ENCODE assay signal across 26 cellular contexts in the genomic region with DNA sequence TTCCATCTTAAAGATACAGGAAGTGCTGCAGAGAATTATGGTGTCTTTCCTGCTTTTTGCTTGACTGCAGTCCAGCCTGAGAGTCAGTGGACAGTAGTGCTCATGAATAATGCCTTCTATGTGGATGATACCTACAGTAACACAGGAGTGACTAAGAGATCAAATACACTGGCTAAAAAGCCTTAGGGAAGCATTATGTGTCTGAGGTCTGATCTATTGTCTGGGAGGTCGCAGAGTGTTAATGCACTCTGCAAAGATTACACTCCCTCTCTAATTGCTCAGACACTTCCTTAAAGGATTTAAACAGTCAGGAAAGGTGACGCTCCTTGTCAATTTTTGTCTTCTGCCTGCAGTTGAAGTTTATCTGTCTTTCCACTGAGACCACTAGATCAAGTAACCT.
A peak's percentile ranks its signal among the peaks of the same experiment; 100 is the strongest.
DNase-seq lines count a peak whose midpoint lies in the region; ATAC-seq and TF ChIP-seq lines count a peak whose summit lies in the region.
"Had no signal": no experiment of that assay in that cellular context is flagged by ENCODE, and none has a peak within 500 bp of the region (broad histone marks: within the 10 kb centered on the region; RNA-seq: fewer than 3 reads in every experiment).

No MANE protein-coding gene starts in this region.

- H3K4me3 Mint-ChIP-seq in glutamatergic neuron (ENCODE audit: unreplicated experiment) = no peak overlapping the region
- H3K4me3 Mint-ChIP-seq in nephron = peak overlapping the region in 2 of 3 experiments; percentile 9 to 14
- H3K4me3 Mint-ChIP-seq: activated CD4-positive, alpha-beta T cell treated with anti-CD3 and anti-CD28 coated beads, Interleukin-2, amount 10 ng/mL, durations not matched to agents 7 days and 5 days; CD8-positive, alpha-beta memory T cell; mesothelial cell of epicardium had no signal

- intact Hi-C loops in upper lobe of right lung (cut with DNase I) (no loop called here), psoas muscle (cut with DNase I) (no loop called here)

- H3K9me3 Mint-ChIP-seq in glutamatergic neuron (ENCODE audit: unreplicated experiment) (no peaks in the 10 kb centered on the region), nephron (peaks cover 3% of the 10 kb centered on the region)
- H3K9me3 Mint-ChIP-seq: activated CD4-positive, alpha-beta T cell treated with anti-CD3 and anti-CD28 coated beads, Interleukin-2, amount 10 ng/mL, durations not matched to agents 7 days and 5 days; activated naive CD4-positive, alpha-beta T cell treated with anti-CD3 and anti-CD28 coated beads, Interleukin-2, amount 50 U/mL, for 72 hours; CD8-positive, alpha-beta memory T cell had no signal

- H3K36me3 Mint-ChIP-seq in glutamatergic neuron (ENCODE audit: unreplicated experiment) = no peaks in the 10 kb centered on the region
- no peaks in the 10 kb centered on the region for H3K36me3 Mint-ChIP-seq in nephron (ENCODE audit: low read depth)
- H3K36me3 Mint-ChIP-seq: activated naive CD4-positive, alpha-beta T cell treated with anti-CD3 and anti-CD28 coated beads, Interleukin-2, amount 50 U/mL, for 72 hours; mesothelial cell of epicardium had no signal

- H3K27ac Mint-ChIP-seq in glutamatergic neuron (ENCODE audit: unreplicated experiment) (peak overlapping the region; percentile 14), nephron (peak overlapping the region; percentile 66 to 94 (median 80))
- H3K27ac Mint-ChIP-seq: activated CD4-positive, alpha-beta T cell treated with anti-CD3 and anti-CD28 coated beads, Interleukin-2, amount 10 ng/mL, durations not matched to agents 7 days and 5 days; activated naive CD4-positive, alpha-beta T cell treated with anti-CD3 and anti-CD28 coated beads, Interleukin-2, amount 50 U/mL, for 72 hours; mesothelial cell of epicardium had no signal

- H3K4me3 ChIP-seq in upper lobe of right lung = no peak overlapping the region
- no peak overlapping the region for H3K4me3 ChIP-seq in psoas muscle
- H3K4me3 ChIP-seq: gastroesophageal sphincter, GM12878, MG63, skin epidermis had no signal

- H3K9me3 ChIP-seq in upper lobe of right lung (no peaks in the 10 kb centered on the region), psoas muscle (peaks cover 2% of the 10 kb centered on the region)
- H3K9me3 ChIP-seq: MG63 had no signal

- H3K4me1 ChIP-seq in upper lobe of right lung (peaks cover 13% of the 10 kb centered on the region), psoas muscle (no peaks in the 10 kb centered on the region)

- no peak overlapping the region for H3K27ac ChIP-seq in upper lobe of right lung
- H3K27ac ChIP-seq in psoas muscle = no peak overlapping the region
- H3K27ac ChIP-seq: brain microvascular endothelial cell, gastroesophageal sphincter, HL-60, skin epidermis had no signal

- ATAC-seq in upper lobe of right lung = no peak
- ATAC-seq in psoas muscle = no peak
- ATAC-seq in HG02623 (IDR thresholded peaks at IDR 0.05; ENCODE audit: unreplicated experiment) = no peak
- ATAC-seq: activated naive CD4-positive, alpha-beta T cell treated with anti-CD3 and anti-CD28 coated beads, Interleukin-2, amount 50 U/mL, for 72 hours; gastroesophageal sphincter; GM12878; stimulated activated naive CD8-positive, alpha-beta T cell treated with anti-CD3 and anti-CD28 coated beads, Interleukin-15, Interleukin-2, amounts not matched to agents 100 U/mL and 50 U/mL, for 24 hours had no signal

- H3K27me3 ChIP-seq in upper lobe of right lung (no peaks in the 10 kb centered on the region), psoas muscle (ENCODE audit: insufficient read depth in 3 of 3, low read length in 2 of 3) (peaks cover 0 to 8% (median 0%) of the 10 kb centered on the region in 3 donors)
- H3K27me3 ChIP-seq: brain microvascular endothelial cell, gastroesophageal sphincter, MG63 had no signal

- H3K4me1 Mint-ChIP-seq in glutamatergic neuron (ENCODE audit: low read depth, unreplicated experiment) (peaks cover 44% of the 10 kb centered on the region), nephron (peaks cover 68% of the 10 kb centered on the region)
- H3K4me1 Mint-ChIP-seq: activated CD4-positive, alpha-beta T cell treated with anti-CD3 and anti-CD28 coated beads, Interleukin-2, amount 10 ng/mL, durations not matched to agents 7 days and 5 days; CD8-positive, alpha-beta memory T cell had no signal

- H3K36me3 ChIP-seq in upper lobe of right lung = no peaks in the 10 kb centered on the region
- H3K36me3 ChIP-seq in psoas muscle (ENCODE audit: insufficient read depth in 1 of 2, low read depth in 1 of 2) = no peaks in the 10 kb centered on the region
- H3K36me3 ChIP-seq: brain microvascular endothelial cell, gastroesophageal sphincter, MG63 had no signal

- no peaks in the 10 kb centered on the region for H3K27me3 Mint-ChIP-seq in glutamatergic neuron (ENCODE audit: unreplicated experiment)
- no peaks in the 10 kb centered on the region for H3K27me3 Mint-ChIP-seq in nephron (ENCODE audit: low read depth)
- H3K27me3 Mint-ChIP-seq: activated CD4-positive, alpha-beta T cell treated with anti-CD3 and anti-CD28 coated beads, Interleukin-2, amount 10 ng/mL, durations not matched to agents 7 days and 5 days; CD8-positive, alpha-beta memory T cell had no signal

- TF ChIP-seq CTCF in glutamatergic neuron (IDR thresholded peaks at IDR 0.05; ENCODE audit: partially characterized antibody, unreplicated experiment) = no peak
- TF ChIP-seq CTCF in nephron (IDR thresholded peaks at IDR 0.05; ENCODE audit: unreplicated experiment in 3 of 3) = no peak
- TF ChIP-seq CTCF in upper lobe of right lung (IDR thresholded peaks at IDR 0.05) = no peak
- TF ChIP-seq CTCF in psoas muscle (IDR thresholded peaks at IDR 0.05) = no peak

- DNase-seq in NCI-H146 treated with DMSO at 0.1 percent for 48 hours (lab: John Stamatoyannopoulos, UW; ENCODE audit: unreplicated experiment) (peak; percentile 30), NCI-H69 (lab: John Stamatoyannopoulos, UW) (peak; percentile 92), glutamatergic neuron (no peak), upper lobe of right lung (no peak), psoas muscle (no peak)
- DNase-seq in stimulated activated CD8-positive, alpha-beta memory T cell treated with anti-CD3 and anti-CD28 coated beads, Interleukin-4, amount 100 ng/mL, for 48 hours = no peak
- DNase-seq: activated CD4-positive, alpha-beta T cell treated with anti-CD3 and anti-CD28 coated beads, Interleukin-2, amount 10 ng/mL, durations not matched to agents 7 days and 5 days; activated effector memory CD4-positive, alpha-beta T cell treated with Interleukin-2 at 50 U/mL for 16 hours; amygdala; brain microvascular endothelial cell; CD8-positive, alpha-beta memory T cell; DMS 273 treated with DMSO at 0.1 percent for 48 hours; hypothalamus; KG1; MG63; NCI-H510A treated with DMSO at 0.1 percent for 48 hours; occipital lobe; stimulated activated naive CD8-positive, alpha-beta T cell treated with anti-CD3 and anti-CD28 coated beads, Interleukin-15, Interleukin-2, amounts not matched to agents 100 U/mL and 50 U/mL, for 24 hours had no signal

- WGBS in psoas muscle, 3 donors = 75 to 84% (median 78%) methylated on average over 2 of the region's 2 CpGs

Comparison
In these comparisons a context has a peak if more than half of its experiments do, and no peak if none do; other contexts are left out.
1. DNase-seq: peak in NCI-H146 treated with DMSO at 0.1 percent for 48 hours (single experiment) and NCI-H69 (single experiment); none in glutamatergic neuron (single experiment), upper lobe of right lung (single experiment), stimulated activated CD8-positive, alpha-beta memory T cell treated with anti-CD3 and anti-CD28 coated beads, Interleukin-4, amount 100 ng/mL, for 48 hours (single experiment) and psoas muscle (0 of 2).